ENCODE assay signal across 7 cellular contexts in the genomic region with DNA sequence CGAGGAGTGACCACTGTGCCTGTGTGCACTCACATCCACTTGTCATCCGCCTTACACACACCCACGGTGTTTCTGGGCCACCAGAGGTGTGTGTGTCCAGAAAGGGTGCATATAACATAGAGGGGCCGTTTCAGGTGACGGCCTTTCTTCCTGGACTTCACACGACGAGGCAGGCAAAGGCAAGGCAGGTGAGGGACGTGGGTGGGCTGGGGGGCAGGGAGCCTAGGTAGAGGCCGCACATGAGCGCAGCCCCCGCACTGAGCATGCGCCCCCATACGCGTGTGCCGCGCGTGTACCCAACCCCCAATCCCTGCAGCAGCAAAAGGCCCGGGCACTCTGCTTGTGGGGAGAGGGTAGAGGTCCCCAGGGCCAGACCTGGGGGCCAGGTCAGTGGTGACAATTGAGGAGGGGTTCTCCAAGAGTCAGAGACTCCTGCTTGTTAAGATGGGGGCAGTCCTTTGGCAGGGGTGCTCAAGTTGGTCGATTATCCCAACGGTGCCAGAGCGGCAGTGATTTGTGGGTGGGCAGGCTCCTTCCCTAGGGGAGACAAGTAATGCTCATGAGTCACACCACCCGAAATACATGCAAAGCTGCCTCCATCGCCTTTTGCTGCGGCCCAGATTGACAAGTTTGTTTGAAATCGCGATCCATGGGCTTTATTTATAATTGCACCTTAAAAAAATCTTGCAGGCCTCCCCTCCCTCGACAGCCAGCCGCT. TPM values are rescaled to one million over a fixed set of nuclear protein-coding genes. Genes with fewer than 3 reads are reported as not detected.
DNase-seq lines count a peak whose midpoint lies in the region; ATAC-seq and TF ChIP-seq lines count a peak whose summit lies in the region.

No MANE protein-coding gene starts in this region.

- ATAC-seq in right lobe of liver (no peak), HG03342 (IDR thresholded peaks at IDR 0.05; ENCODE audit: unreplicated experiment) (no peak)

- H3K79me2 ChIP-seq in GM23248 (ENCODE audit: insufficient read depth): peaks cover 35% of the 10 kb centered on the region

- H3K27me3 ChIP-seq in GM23248 (replicated peaks; ENCODE audit: insufficient read depth): no peaks in the 10 kb centered on the region
- no peaks in the 10 kb centered on the region for H3K27me3 ChIP-seq in breast epithelium
- no peaks in the 10 kb centered on the region for H3K27me3 ChIP-seq in right lobe of liver
- H3K27me3 ChIP-seq in tibial artery: no peaks in the 10 kb centered on the region

- intact Hi-C loops in breast epithelium (cut with DNase I; ENCODE audit: low total_unique reads): no loop called here
- intact Hi-C loops in right lobe of liver (cut with DNase I): no loop called here
- intact Hi-C loops in tibial artery (cut with DNase I; ENCODE audit: low total_unique reads): loop anchor here (10.0 kb wide), 1 partner anchor 766 kb away; no protein-coding TSS in a partner anchor

- H3K9me3 ChIP-seq in GM23248 (ENCODE audit: low read depth): no peaks in the 10 kb centered on the region
- H3K9me3 ChIP-seq in breast epithelium: no peaks in the 10 kb centered on the region
- no peaks in the 10 kb centered on the region for H3K9me3 ChIP-seq in right lobe of liver
- no peaks in the 10 kb centered on the region for H3K9me3 ChIP-seq in tibial artery

- peaks cover 29% of the 10 kb centered on the region for H3K4me1 ChIP-seq in GM23248 (ENCODE audit: insufficient read depth)
- peaks cover 7 to 36% of the 10 kb centered on the region in 2 donors for H3K4me1 ChIP-seq in breast epithelium
- H3K4me1 ChIP-seq in right lobe of liver: peaks cover 0 to 35% (median 16%) of the 10 kb centered on the region in 4 donors
- peaks cover 0 to 70% (median 64%) of the 10 kb centered on the region in 4 donors for H3K4me1 ChIP-seq in tibial artery

- TF ChIP-seq CTCF in breast epithelium (IDR thresholded peaks at IDR 0.05) (no peak), right lobe of liver (IDR thresholded peaks at IDR 0.05) (no peak), tibial artery (IDR thresholded peaks at IDR 0.05) (no peak)

- DNase-seq in GM23248 (peak; percentile 87), NCI-H2227 treated with DMSO at 0.1 percent for 48 hours (lab: John Stamatoyannopoulos, UW) (peak; percentile 19), breast epithelium (ENCODE audit: low spot score in 2 of 2) (no peak), right lobe of liver (peak in 1 of 3 donors; percentile 46), tibial artery (no peak), NOMO-1 treated with DMSO at 0.1 percent for 48 hours (lab: John Stamatoyannopoulos, UW; ENCODE audit: unreplicated experiment) (no peak)

- 24 to 26% methylated on average over 27 to 28 of the region's 28 CpGs for WGBS in GM23248 (ENCODE audit: low coverage in 1 of 2, low lambda C conversion rate in 2 of 2, missing lambda C conversion rate in 2 of 2), 2 experiments
- 57% methylated on average over 17 of the region's 28 CpGs for WGBS in right lobe of liver (ENCODE audit: insufficient coverage, low coverage, low lambda C conversion rate, missing lambda C conversion rate)

- H3K9me2 ChIP-seq in GM23248 (ENCODE audit: insufficient read depth): no peaks in the 10 kb centered on the region

- H4K20me1 ChIP-seq in GM23248 (ENCODE audit: insufficient read depth): no peaks in the 10 kb centered on the region

- peak overlapping the region; percentile 56 for H3K27ac ChIP-seq in GM23248
- peak overlapping the region; percentile 76 to 78 for H3K27ac ChIP-seq in breast epithelium
- H3K27ac ChIP-seq in right lobe of liver: no peak overlapping the region
- H3K27ac ChIP-seq in tibial artery: peak overlapping the region; percentile 77 to 86

- peak overlapping the region; percentile 79 for H2AFZ ChIP-seq in GM23248

- TF ChIP-seq POLR2A in breast epithelium (IDR thresholded peaks at IDR 0.05): no peak
- no peak for TF ChIP-seq POLR2A in right lobe of liver (IDR thresholded peaks at IDR 0.05)

- in situ Hi-C loops in GM23248 (cut with MboI): no loop called here

- H3K36me3 ChIP-seq in GM23248 (ENCODE audit: low read depth): no peaks in the 10 kb centered on the region
- H3K36me3 ChIP-seq in breast epithelium: no peaks in the 10 kb centered on the region
- H3K36me3 ChIP-seq in right lobe of liver: no peaks in the 10 kb centered on the region
- H3K36me3 ChIP-seq in tibial artery: no peaks in the 10 kb centered on the region

- peaks cover 20% of the 10 kb centered on the region; the same call in 1 of the 2 replicates for H3F3A ChIP-seq in GM23248 (ENCODE audit: insufficient read depth)

- H3K4me2 ChIP-seq in GM23248 (ENCODE audit: unreplicated experiment): peak overlapping the region; percentile 63

- H3K4me3 ChIP-seq in GM23248 (peak overlapping the region; percentile 66), breast epithelium (peak overlapping the region; percentile 43 to 94 (median 78)), right lobe of liver (peak overlapping the region; percentile 41 to 84 (median 58)), tibial artery (peak overlapping the region; percentile 74)

- peak overlapping the region; percentile 61 for H3K9ac ChIP-seq in GM23248

RNA-seq across cellular contexts. Expression of a gene that starts 1.0 kb away (rescaled TPM):
- 17.1 and 19.5 TPM in 2 replicates for total RNA-seq in GM23248 (2014; rRNA removed; shearing (Covaris generic))
- 4.4 and 6.0 TPM in 2 replicates for polyA plus RNA-seq in GM23248 (2016; fragmentation: Nextera tagmentation; extraction: Ambion mirVana)
- total RNA-seq in breast epithelium (10 to 100 TPM; 28.5 to 41.3 (median 31.2) TPM), right lobe of liver (10 to 100 TPM in 2 of 6 experiments, 1 to 10 TPM in 4; 7.1 to 15.9 (median 8.7) TPM)

RNA-seq across cellular contexts. Expression of a gene that starts 2.5 kb away (rescaled TPM):
- total RNA-seq in GM23248 (2014; rRNA removed; shearing (Covaris generic)): 9.4 and 26.8 TPM in 2 replicates
- 1.3 and 1.7 TPM in 2 replicates for polyA plus RNA-seq in GM23248 (2016; fragmentation: Nextera tagmentation; extraction: Ambion mirVana)
- 10 to 100 TPM in 1 of 3 donors, 1 to 10 TPM in 2; 8.5 to 13.0 (median 9.2) TPM for total RNA-seq in breast epithelium
- 1 to 10 TPM in 1 of 6 experiments, under 1 TPM in 5; 0.37 to 1.6 (median 0.88) TPM for total RNA-seq in right lobe of liver

RNA-seq across cellular contexts. Expression of a gene that starts 21.9 kb away (rescaled TPM):
- 63.7 and 67.2 TPM in 2 replicates for total RNA-seq in GM23248 (2014; rRNA removed; shearing (Covaris generic))
- 37.3 and 40.6 TPM in 2 replicates for polyA plus RNA-seq in GM23248 (2016; fragmentation: Nextera tagmentation; extraction: Ambion mirVana)
- total RNA-seq in breast epithelium (100 to 1,000 TPM in 1 of 3 donors, 10 to 100 TPM in 2; 34.1 to 114 (median 56.0) TPM), right lobe of liver (10 to 100 TPM; 16.8 to 52.4 (median 38.4) TPM)

RNA-seq across cellular contexts. Expression of a gene that starts 23.6 kb away (rescaled TPM):
- 8.9 and 10.1 TPM in 2 replicates for total RNA-seq in GM23248 (2014; rRNA removed; shearing (Covaris generic))
- 2.4 and 2.9 TPM in 2 replicates for polyA plus RNA-seq in GM23248 (2016; fragmentation: Nextera tagmentation; extraction: Ambion mirVana)
- total RNA-seq in breast epithelium: 10 to 100 TPM in 1 of 3 donors, 1 to 10 TPM in 2; 7.9 to 29.3 (median 9.8) TPM
- total RNA-seq in right lobe of liver: 10 to 100 TPM in 5 of 6 experiments, 1 to 10 TPM in 1; 7.8 to 27.1 (median 13.7) TPM

RNA-seq across cellular contexts. Expression of a gene that starts 32.3 kb away (rescaled TPM):
- total RNA-seq in GM23248 (2014; rRNA removed; shearing (Covaris generic)): 4.2 and 6.5 TPM in 2 replicates
- polyA plus RNA-seq in GM23248 (2016; fragmentation: Nextera tagmentation; extraction: Ambion mirVana): 3.7 and 4.0 TPM in 2 replicates
- 10 to 100 TPM in 2 of 3 donors, 1 to 10 TPM in 1; 6.6 to 21.3 (median 16.8) TPM for total RNA-seq in breast epithelium
- 1 to 10 TPM in 2 of 6 experiments, under 1 TPM in 4; 0.37 to 5.1 (median 0.81) TPM for total RNA-seq in right lobe of liver

Comparison
In these comparisons a context has a peak if more than half of its experiments do, and no peak if none do; other contexts are left out.
1. DNase-seq: peak in GM23248 (single experiment) and NCI-H2227 treated with DMSO at 0.1 percent for 48 hours (single experiment); none in breast epithelium (0 of 2), tibial artery (0 of 2) and NOMO-1 treated with DMSO at 0.1 percent for 48 hours (single experiment).
2. H3K27ac ChIP-seq: peak in GM23248 (single experiment), breast epithelium (2 of 2) and tibial artery (2 of 2); none in right lobe of liver (0 of 3).
3. Peak in every context shown above with its lines, with median percentiles within 50 percentile points of each other: H3K4me3 ChIP-seq.